8 cellular contexts compared by ENCODE assay signal in the genomic region with DNA sequence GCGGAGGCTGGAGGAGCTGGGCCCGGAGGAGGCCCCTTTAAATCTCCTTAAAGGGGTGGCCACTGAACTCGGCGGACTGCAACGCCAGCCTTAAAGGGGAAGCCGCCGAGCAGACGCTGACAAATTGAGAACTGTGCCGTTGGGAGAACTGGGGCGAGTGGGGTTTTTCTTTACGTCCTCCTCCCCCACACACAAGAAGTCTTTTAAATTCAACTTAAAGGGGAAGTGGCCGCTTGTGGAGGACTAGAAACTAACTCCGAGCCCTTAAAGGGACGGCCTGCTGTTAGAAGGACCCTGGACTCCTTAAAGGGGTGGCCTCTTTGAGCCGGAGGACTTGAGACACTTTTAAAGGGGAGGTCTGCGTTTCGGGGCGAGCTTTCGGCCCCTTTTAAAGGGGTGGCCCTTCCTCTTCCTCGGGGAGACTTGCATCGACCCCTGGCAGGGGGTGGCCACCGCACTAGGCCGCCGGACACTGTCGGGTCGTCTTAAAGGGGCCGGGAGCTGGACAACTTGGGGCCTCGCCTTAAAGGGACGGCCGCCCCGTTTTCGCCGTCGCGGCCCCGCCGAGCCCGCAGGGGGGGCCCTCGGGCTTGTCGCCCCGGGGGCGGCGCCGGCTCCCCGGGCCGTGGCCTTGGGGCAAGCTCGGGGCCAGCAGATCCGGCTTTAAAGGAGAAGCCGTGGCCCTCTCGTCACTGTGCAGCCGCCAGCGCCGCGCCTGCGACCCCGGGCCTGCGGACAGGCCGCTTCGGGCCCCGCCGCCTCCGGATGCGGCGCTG. TPM values are rescaled to one million over a fixed set of nuclear protein-coding genes. Genes with fewer than 3 reads are reported as not detected.
DNase-seq lines count a peak whose midpoint lies in the region; ATAC-seq and TF ChIP-seq lines count a peak whose summit lies in the region.

No MANE protein-coding gene starts in this region.

- peaks cover 51% of the 10 kb centered on the region for H3K4me1 Mint-ChIP-seq in activated T-helper 1 cell treated with anti-CD3 and anti-CD28 coated beads, Interleukin-12 subunit alpha, Interleukin-12 subunit beta, Interleukin-2, Interleukin-4 antibody, amounts not matched to agents 30 ng/mL and 10 ng/mL and 1 ng/mL, durations not matched to agents 14 hours and 24 hours and 36 hours (ENCODE audit: low read depth)
- H3K4me1 Mint-ChIP-seq in natural killer cell treated with Interleukin-12 subunit alpha and Interleukin-12 subunit beta and Interleukin-15 and Interleukin-18, amount 100 ng/mL, for 72 hours (ENCODE audit: low read depth in 2 of 2): peaks cover 44 to 48% of the 10 kb centered on the region in 2 donors

- intact Hi-C loops in activated T-helper 1 cell treated with anti-CD3 and anti-CD28 coated beads, Interleukin-12 subunit alpha, Interleukin-12 subunit beta, Interleukin-2, Interleukin-4 antibody, amounts not matched to agents 30 ng/mL and 10 ng/mL and 1 ng/mL, durations not matched to agents 14 hours and 24 hours and 36 hours (cut with micrococcal nuclease): loop anchor here (1.0 to 10.0 kb wide), 20 partner anchors 9 to 852 kb away; a partner anchor contains a TSS

- peak overlapping the region; percentile 83 to 94 for H3K4me3 ChIP-seq in foreskin fibroblast (ENCODE audit: low read depth in 1 of 2, low read length in 2 of 2)

- H3K9me3 Mint-ChIP-seq in activated T-helper 1 cell treated with anti-CD3 and anti-CD28 coated beads, Interleukin-12 subunit alpha, Interleukin-12 subunit beta, Interleukin-2, Interleukin-4 antibody, amounts not matched to agents 30 ng/mL and 10 ng/mL and 1 ng/mL, durations not matched to agents 14 hours and 24 hours and 36 hours: no peaks in the 10 kb centered on the region
- no peaks in the 10 kb centered on the region for H3K9me3 Mint-ChIP-seq in natural killer cell treated with Interleukin-12 subunit alpha and Interleukin-12 subunit beta and Interleukin-15 and Interleukin-18, amount 100 ng/mL, for 72 hours

- TF ChIP-seq CTCF in foreskin fibroblast (IDR thresholded peaks at IDR 0.05; ENCODE audit: low read depth, low read length): no peak

- DNase-seq in D341Med (ENCODE audit: low spot score) (peak; percentile 87), NCI-H510A (lab: John Stamatoyannopoulos, UW) (peak; percentile 93), foreskin fibroblast (peak; percentile 97 to 99)
- no peak for DNase-seq in activated T-helper 1 cell treated with anti-CD3 and anti-CD28 coated beads, Interleukin-12 subunit alpha, Interleukin-12 subunit beta, Interleukin-2, Interleukin-4 antibody, amounts not matched to agents 30 ng/mL and 10 ng/mL and 1 ng/mL, durations not matched to agents 14 hours and 24 hours and 36 hours (ENCODE audit: low spot score)
- peak; percentile 98 for DNase-seq in natural killer cell treated with Interleukin-12 subunit alpha and Interleukin-12 subunit beta and Interleukin-15 and Interleukin-18, amount 100 ng/mL, for 72 hours (ENCODE audit: low spot score)
- no peak for DNase-seq in stimulated activated naive CD4-positive, alpha-beta T cell treated with Interleukin-2 at 50 U/mL for 16 hours (lab: John Stamatoyannopoulos, UW)

- H3K27me3 Mint-ChIP-seq in activated T-helper 1 cell treated with anti-CD3 and anti-CD28 coated beads, Interleukin-12 subunit alpha, Interleukin-12 subunit beta, Interleukin-2, Interleukin-4 antibody, amounts not matched to agents 30 ng/mL and 10 ng/mL and 1 ng/mL, durations not matched to agents 14 hours and 24 hours and 36 hours (ENCODE audit: insufficient read depth): no peaks in the 10 kb centered on the region
- no peaks in the 10 kb centered on the region for H3K27me3 Mint-ChIP-seq in natural killer cell treated with Interleukin-12 subunit alpha and Interleukin-12 subunit beta and Interleukin-15 and Interleukin-18, amount 100 ng/mL, for 72 hours

- peaks cover 60% of the 10 kb centered on the region for H3K36me3 Mint-ChIP-seq in activated T-helper 1 cell treated with anti-CD3 and anti-CD28 coated beads, Interleukin-12 subunit alpha, Interleukin-12 subunit beta, Interleukin-2, Interleukin-4 antibody, amounts not matched to agents 30 ng/mL and 10 ng/mL and 1 ng/mL, durations not matched to agents 14 hours and 24 hours and 36 hours (ENCODE audit: low read depth)
- H3K36me3 Mint-ChIP-seq in natural killer cell treated with Interleukin-12 subunit alpha and Interleukin-12 subunit beta and Interleukin-15 and Interleukin-18, amount 100 ng/mL, for 72 hours: peaks cover 28% of the 10 kb centered on the region

- H3K4me3 Mint-ChIP-seq in activated T-helper 1 cell treated with anti-CD3 and anti-CD28 coated beads, Interleukin-12 subunit alpha, Interleukin-12 subunit beta, Interleukin-2, Interleukin-4 antibody, amounts not matched to agents 30 ng/mL and 10 ng/mL and 1 ng/mL, durations not matched to agents 14 hours and 24 hours and 36 hours: peak overlapping the region; percentile 94
- H3K4me3 Mint-ChIP-seq in natural killer cell treated with Interleukin-12 subunit alpha and Interleukin-12 subunit beta and Interleukin-15 and Interleukin-18, amount 100 ng/mL, for 72 hours: peak overlapping the region; percentile 90

- peak overlapping the region; percentile 99 for H3K27ac Mint-ChIP-seq in activated T-helper 1 cell treated with anti-CD3 and anti-CD28 coated beads, Interleukin-12 subunit alpha, Interleukin-12 subunit beta, Interleukin-2, Interleukin-4 antibody, amounts not matched to agents 30 ng/mL and 10 ng/mL and 1 ng/mL, durations not matched to agents 14 hours and 24 hours and 36 hours
- H3K27ac Mint-ChIP-seq in natural killer cell treated with Interleukin-12 subunit alpha and Interleukin-12 subunit beta and Interleukin-15 and Interleukin-18, amount 100 ng/mL, for 72 hours: peak overlapping the region; percentile 95 to 99

- peak; percentile 33 for ATAC-seq in HG03354 (IDR thresholded peaks at IDR 0.05; ENCODE audit: poor library complexity, severe bottlenecking, unreplicated experiment)
- ATAC-seq in natural killer cell treated with Interleukin-12 subunit alpha and Interleukin-12 subunit beta and Interleukin-15 and Interleukin-18, amount 100 ng/mL, for 72 hours: peak; percentile 45 to 84

- TF ChIP-seq POLR2A in GM19099 (IDR thresholded peaks at IDR 0.05; ENCODE audit: extremely low read depth, insufficient read length, low read depth): peak; percentile 56

RNA-seq across cellular contexts. Expression of a gene that starts 0.7 kb away (rescaled TPM):
- 116 and 125 TPM in 2 replicates for total RNA-seq in activated T-helper 1 cell treated with anti-CD3 and anti-CD28 coated beads, Interleukin-12 subunit alpha, Interleukin-12 subunit beta, Interleukin-2, Interleukin-4 antibody, amounts not matched to agents 30 ng/mL and 10 ng/mL and 1 ng/mL, durations not matched to agents 14 hours and 24 hours and 36 hours
- total RNA-seq in natural killer cell treated with Interleukin-12 subunit alpha and Interleukin-12 subunit beta and Interleukin-15 and Interleukin-18, amount 100 ng/mL, for 72 hours: 100 to 1,000 TPM; 140 to 147 TPM

RNA-seq across cellular contexts. Expression of a gene that starts 8.2 kb away (rescaled TPM):
- total RNA-seq in activated T-helper 1 cell treated with anti-CD3 and anti-CD28 coated beads, Interleukin-12 subunit alpha, Interleukin-12 subunit beta, Interleukin-2, Interleukin-4 antibody, amounts not matched to agents 30 ng/mL and 10 ng/mL and 1 ng/mL, durations not matched to agents 14 hours and 24 hours and 36 hours: 91.9 and 97.4 TPM in 2 replicates
- 100 to 1,000 TPM; 128 to 197 TPM for total RNA-seq in natural killer cell treated with Interleukin-12 subunit alpha and Interleukin-12 subunit beta and Interleukin-15 and Interleukin-18, amount 100 ng/mL, for 72 hours

RNA-seq across cellular contexts. Expression of a gene that starts 40.1 kb away (rescaled TPM):
- total RNA-seq in activated T-helper 1 cell treated with anti-CD3 and anti-CD28 coated beads, Interleukin-12 subunit alpha, Interleukin-12 subunit beta, Interleukin-2, Interleukin-4 antibody, amounts not matched to agents 30 ng/mL and 10 ng/mL and 1 ng/mL, durations not matched to agents 14 hours and 24 hours and 36 hours: 91.1 and 93.4 TPM in 2 replicates
- total RNA-seq in natural killer cell treated with Interleukin-12 subunit alpha and Interleukin-12 subunit beta and Interleukin-15 and Interleukin-18, amount 100 ng/mL, for 72 hours: 100 to 1,000 TPM in 1 of 2 donors, 10 to 100 TPM in 1; 90.8 to 121 TPM

RNA-seq across cellular contexts. Expression of a gene that starts 48.7 kb away (rescaled TPM):
- 14.7 TPM in 2 replicates for total RNA-seq in activated T-helper 1 cell treated with anti-CD3 and anti-CD28 coated beads, Interleukin-12 subunit alpha, Interleukin-12 subunit beta, Interleukin-2, Interleukin-4 antibody, amounts not matched to agents 30 ng/mL and 10 ng/mL and 1 ng/mL, durations not matched to agents 14 hours and 24 hours and 36 hours
- 10 to 100 TPM in 1 of 2 donors, 1 to 10 TPM in 1; 9.4 to 14.3 TPM for total RNA-seq in natural killer cell treated with Interleukin-12 subunit alpha and Interleukin-12 subunit beta and Interleukin-15 and Interleukin-18, amount 100 ng/mL, for 72 hours

Comparison
In these comparisons a context has a peak if more than half of its experiments do, and no peak if none do; other contexts are left out.
1. DNase-seq: peak in D341Med (single experiment), NCI-H510A (single experiment), foreskin fibroblast (2 of 2) and natural killer cell treated with Interleukin-12 subunit alpha and Interleukin-12 subunit beta and Interleukin-15 and Interleukin-18, amount 100 ng/mL, for 72 hours (single experiment); none in activated T-helper 1 cell treated with anti-CD3 and anti-CD28 coated beads, Interleukin-12 subunit alpha, Interleukin-12 subunit beta, Interleukin-2, Interleukin-4 antibody, amounts not matched to agents 30 ng/mL and 10 ng/mL and 1 ng/mL, durations not matched to agents 14 hours and 24 hours and 36 hours (single experiment) and stimulated activated naive CD4-positive, alpha-beta T cell treated with Interleukin-2 at 50 U/mL for 16 hours (single experiment).